In genomic region chrX:102720237-102721168, GRCh38 we compare ENCODE assay signal across 8 cellular contexts. TPM values are rescaled to one million over a fixed set of nuclear protein-coding genes. Genes with fewer than 3 reads are reported as not detected.
DNase-seq lines count a peak whose midpoint lies in the region; ATAC-seq and TF ChIP-seq lines count a peak whose summit lies in the region.

Gene GPRASP3, plus strand, starts transcription at chrX:102720743. Its CDS starts 28,253 bp downstream, at chrX:102748996.

- DNase-seq in GM13977 (ENCODE audit: low spot score) (peak; percentile 52), NCI-H345 (lab: John Stamatoyannopoulos, UW) (peak; percentile 80), endothelial cell (ENCODE audit: low spot score) (peak; percentile 57)
- DNase-seq in activated CD8-positive, alpha-beta memory T cell treated with anti-CD3 and anti-CD28 coated beads, Interleukin-2, amount 50 U/mL, for 4 hours: peak; percentile 64
- peak; percentile 44 to 61 for DNase-seq in stimulated activated CD8-positive, alpha-beta memory T cell treated with anti-CD3 and anti-CD28 coated beads, Interleukin-2, amount 100 ng/mL, for 48 hours (ENCODE audit: low read depth in 2 of 2)

- ATAC-seq in HG02981 (IDR thresholded peaks at IDR 0.05; ENCODE audit: unreplicated experiment) (peak; percentile 98), HG03280 (IDR thresholded peaks at IDR 0.05; ENCODE audit: unreplicated experiment) (no peak)

- no peaks in the 10 kb centered on the region for H3K9me3 Mint-ChIP-seq in endothelial cell (ENCODE audit: unreplicated experiment)

- no peaks in the 10 kb centered on the region for H3K27me3 ChIP-seq in mononuclear cell (ENCODE audit: insufficient read depth, low read length)

- H3K4me3 ChIP-seq in mononuclear cell (ENCODE audit: low read length): peak within 1 kb of the TSS; percentile 34

- TF ChIP-seq CTCF in GM13977 (IDR thresholded peaks at IDR 0.05; ENCODE audit: extremely low read depth, insufficient read depth, missing control alignments) (no peak), endothelial cell (IDR thresholded peaks at IDR 0.05; ENCODE audit: unreplicated experiment) (no peak)

- no peaks in the 10 kb centered on the region for H3K36me3 Mint-ChIP-seq in endothelial cell (ENCODE audit: low read depth, unreplicated experiment)

- H3K27me3 Mint-ChIP-seq in endothelial cell (ENCODE audit: unreplicated experiment): peaks cover 5% of the 10 kb centered on the region

- H3K4me1 Mint-ChIP-seq in endothelial cell (ENCODE audit: unreplicated experiment): peaks cover 12% of the 10 kb centered on the region

- H3K4me1 ChIP-seq in mononuclear cell (ENCODE audit: insufficient read depth, low read length): peaks cover 8% of the 10 kb centered on the region

- in situ Hi-C loops in GM13977 (cut with MboI; ENCODE audit: low pct_unique_long_range_greater_than_20kb, low sequenced_read_pairs, unreplicated experiment): loop anchor here (10.0 kb wide), 1 partner anchor 56 kb away; no protein-coding TSS in a partner anchor

- peak within 1 kb of the TSS; percentile 43 for H3K27ac Mint-ChIP-seq in endothelial cell (ENCODE audit: unreplicated experiment)

- peak within 1 kb of the TSS; percentile 96 for H3K4me3 Mint-ChIP-seq in endothelial cell (ENCODE audit: unreplicated experiment)

- H3K9me3 ChIP-seq in mononuclear cell (ENCODE audit: low read depth, low read length): no peaks in the 10 kb centered on the region

RNA-seq across cellular contexts. Expression of gene GPRASP3, which starts in this region (rescaled TPM):
- total RNA-seq in endothelial cell (ENCODE audit: unreplicated experiment) (10.5 TPM), mononuclear cell (0.73 TPM)
